In genomic region chr3:122589297-122589696, GRCh38 we compare ENCODE assay signal across 1 cellular context.
TF ChIP-seq lines count a peak whose summit lies in the region.

No MANE protein-coding gene starts in this region.

TF ChIP-seq in HepG2, 621 proteins besides CTCF, POLR2A, EP300 and RAD21:
- TF ChIP-seq HOXA9 (CRISPR knock-in tag; IDR thresholded peaks at IDR 0.05; ENCODE audit: borderline replicate concordance) (no peak), NFE2L2 (IDR thresholded peaks at IDR 0.05; ENCODE audit: low read length) (peak; percentile 66)
TF ChIP-seq in HepG2: peak in this region for 1.
